In the genomic region with DNA sequence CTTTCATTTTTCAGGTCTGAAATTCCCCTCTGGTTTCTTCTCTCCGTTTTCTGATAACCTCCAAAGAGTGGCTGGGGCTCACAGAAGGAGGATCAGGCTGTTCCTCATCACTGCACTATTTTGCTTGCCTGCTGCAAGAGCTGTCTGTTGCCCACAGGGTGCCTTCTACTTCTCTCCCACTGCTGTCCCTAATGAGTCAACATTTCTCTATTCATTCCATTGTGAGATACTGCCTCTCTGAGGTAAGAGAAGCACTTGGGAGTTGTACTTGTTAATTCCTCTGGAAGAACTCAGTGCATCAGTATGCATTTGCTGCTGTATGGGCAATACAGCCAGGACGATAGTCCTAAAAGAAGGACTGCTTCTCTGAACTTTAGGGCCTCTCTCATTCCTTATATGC, we compare ENCODE assay signal across 24 cellular contexts. TPM values are rescaled to one million over a fixed set of nuclear protein-coding genes. Genes with fewer than 3 reads are reported as not detected.
A peak's percentile ranks its signal among the peaks of the same experiment; 100 is the strongest.
DNase-seq lines count a peak whose midpoint lies in the region; ATAC-seq and TF ChIP-seq lines count a peak whose summit lies in the region.
"Had no signal": no experiment of that assay in that cellular context is flagged by ENCODE, and none has a peak within 500 bp of the region (broad histone marks: within the 10 kb centered on the region; RNA-seq: fewer than 3 reads in every experiment).

No MANE protein-coding gene starts in this region.

- no peaks in the 10 kb centered on the region for H3K9me2 ChIP-seq in HCT116 (ENCODE audit: insufficient read depth)

- CTCF ChIA-PET in HCT116 (lab: Charles Lee): no interaction called here
- CTCF ChIA-PET in activated CD4-positive, alpha-beta T cell treated with anti-CD3 and anti-CD28 coated beads, Interleukin-2, amount 10 ng/mL, durations not matched to agents 7 days and 5 days (lab: Charles Lee): no interaction called here

- H3K27ac ChIP-seq in HCT116 (ENCODE audit: low read depth, low read length): no peak overlapping the region
- H3K27ac ChIP-seq: heart left ventricle, RWPE1, suprapubic skin, VCaP had no signal

- H2AFZ ChIP-seq in HCT116 (ENCODE audit: low read depth, low read length, poor library complexity, severe bottlenecking): no peak overlapping the region

- H3K9me3 ChIP-seq in HCT116 (ENCODE audit: control insufficient read depth in 1 of 2, insufficient read depth in 1 of 2, low read depth in 1 of 2, low read length in 2 of 2): no peaks in the 10 kb centered on the region
- H3K9me3 ChIP-seq in mucosa of descending colon: no peaks in the 10 kb centered on the region
- H3K9me3 ChIP-seq: suprapubic skin had no signal

- TF ChIP-seq CTCF in HCT116 (IDR thresholded peaks at IDR 0.05 in 2 of 3, conservative IDR thresholded peaks at IDR 0.05 in 1 of 3; ENCODE audit: borderline replicate concordance in 1 of 3, insufficient read depth in 1 of 3, low read depth in 2 of 3, low read length in 2 of 3) (no peak), fibroblast of the aortic adventitia (IDR thresholded peaks at IDR 0.05; ENCODE audit: insufficient read depth, low read length) (peak; percentile 15), mucosa of descending colon (IDR thresholded peaks at IDR 0.05) (no peak)

- H3K79me2 ChIP-seq in HCT116 (ENCODE audit: insufficient read depth, low read length): no peaks in the 10 kb centered on the region

- no peaks in the 10 kb centered on the region for H3K9me3 Mint-ChIP-seq in activated CD4-positive, alpha-beta T cell treated with anti-CD3 and anti-CD28 coated beads, Interleukin-2, amount 10 ng/mL, durations not matched to agents 7 days and 5 days
- H3K9me3 Mint-ChIP-seq: activated naive CD8-positive, alpha-beta T cell treated with anti-CD3 and anti-CD28 coated beads, Interleukin-2, amount 10 ng/mL, durations not matched to agents 7 days and 5 days; activated T-helper 1 cell treated with anti-CD3 and anti-CD28 coated beads, Interleukin-12 subunit alpha, Interleukin-12 subunit beta, Interleukin-2, Interleukin-4 antibody, amounts not matched to agents 30 ng/mL and 10 ng/mL and 1 ng/mL, durations not matched to agents 14 hours and 24 hours and 36 hours; memory B cell; natural killer cell had no signal

- ATAC-seq in HCT116: no peak
- ATAC-seq in mucosa of descending colon: no peak
- ATAC-seq: heart left ventricle, natural killer cell had no signal

- H3K4me1 Mint-ChIP-seq in activated CD4-positive, alpha-beta T cell treated with anti-CD3 and anti-CD28 coated beads, Interleukin-2, amount 10 ng/mL, durations not matched to agents 7 days and 5 days: no peaks in the 10 kb centered on the region
- H3K4me1 Mint-ChIP-seq: activated naive CD8-positive, alpha-beta T cell treated with anti-CD3 and anti-CD28 coated beads, Interleukin-2, amount 10 ng/mL, durations not matched to agents 7 days and 5 days; memory B cell; natural killer cell had no signal

- no TSS peak for BruUV-seq in HCT116 (replicated peaks; lab: Mats Ljungman, UMichigan)

- intact Hi-C loops in HCT116 (cut with micrococcal nuclease): no loop called here
- intact Hi-C loops in mucosa of descending colon (cut with DNase I, micrococcal nuclease): no loop called here

- TF ChIP-seq RAD21 in HCT116 (IDR thresholded peaks at IDR 0.05; ENCODE audit: low read depth): 0 out of 2 replicates have a peak, but pooled peaks have one; percentile 5

- DNase-seq in AG08395 (ENCODE audit: low spot score) (peak; percentile 65), HCT116 (ENCODE audit: low read depth, low spot score) (no peak), amniotic stem cell (lab: John Stamatoyannopoulos, UW) (peak; percentile 9), fibroblast of the aortic adventitia (ENCODE audit: low read depth) (peak; percentile 69), glomerular visceral epithelial cell (ENCODE audit: extremely low spot score) (no peak), mucosa of descending colon (no peak), foreskin melanocyte (no peak)
- DNase-seq in activated CD4-positive, alpha-beta T cell treated with anti-CD3 and anti-CD28 coated beads, Interleukin-2, amount 10 ng/mL, durations not matched to agents 7 days and 5 days: no peak
- DNase-seq: ACHN; activated naive CD8-positive, alpha-beta T cell treated with anti-CD3 and anti-CD28 coated beads, Interleukin-2, amount 10 ng/mL, durations not matched to agents 7 days and 5 days; COR-L47; GDM1; heart left ventricle; islet precursor cell; KBM-7; natural killer cell; NCI-H1417 treated with DMSO at 0.1 percent for 48 hours had no signal

- RAD21 ChIA-PET in HCT116 (lab: Charles Lee; ENCODE audit: low non-redundant PET in 1 of 2, low total read pairs in 2 of 2, uncharacterized antibody in 2 of 2, unreplicated experiment in 2 of 2): no interaction called here

- no peak overlapping the region for H3K4me3 Mint-ChIP-seq in activated CD4-positive, alpha-beta T cell treated with anti-CD3 and anti-CD28 coated beads, Interleukin-2, amount 10 ng/mL, durations not matched to agents 7 days and 5 days
- H3K4me3 Mint-ChIP-seq: activated naive CD8-positive, alpha-beta T cell treated with anti-CD3 and anti-CD28 coated beads, Interleukin-2, amount 10 ng/mL, durations not matched to agents 7 days and 5 days; activated T-helper 1 cell treated with anti-CD3 and anti-CD28 coated beads, Interleukin-12 subunit alpha, Interleukin-12 subunit beta, Interleukin-2, Interleukin-4 antibody, amounts not matched to agents 30 ng/mL and 10 ng/mL and 1 ng/mL, durations not matched to agents 14 hours and 24 hours and 36 hours; memory B cell; natural killer cell had no signal

- no peak for TF ChIP-seq POLR2A in HCT116 (IDR thresholded peaks at IDR 0.05; ENCODE audit: borderline replicate concordance, extremely low read depth, insufficient read depth, insufficient read length)

- no peaks in the 10 kb centered on the region for H4K20me1 ChIP-seq in HCT116 (ENCODE audit: insufficient read depth)

- H3K36me3 ChIP-seq in HCT116 (ENCODE audit: control insufficient read depth in 1 of 2, insufficient read depth in 2 of 2, low read length in 2 of 2) (no peaks in the 10 kb centered on the region), mucosa of descending colon (ENCODE audit: low read depth) (no peaks in the 10 kb centered on the region)
- H3K36me3 ChIP-seq: heart left ventricle, suprapubic skin had no signal

- H3K36me3 Mint-ChIP-seq in activated CD4-positive, alpha-beta T cell treated with anti-CD3 and anti-CD28 coated beads, Interleukin-2, amount 10 ng/mL, durations not matched to agents 7 days and 5 days (ENCODE audit: low read depth): no peaks in the 10 kb centered on the region
- H3K36me3 Mint-ChIP-seq: activated naive CD8-positive, alpha-beta T cell treated with anti-CD3 and anti-CD28 coated beads, Interleukin-2, amount 10 ng/mL, durations not matched to agents 7 days and 5 days; memory B cell; natural killer cell had no signal

- POLR2A ChIA-PET in HCT116 (lab: Charles Lee): no interaction called here
- POLR2A ChIA-PET in activated CD4-positive, alpha-beta T cell treated with anti-CD3 and anti-CD28 coated beads, Interleukin-2, amount 10 ng/mL, durations not matched to agents 7 days and 5 days (lab: Charles Lee): no interaction called here

- H3K9ac ChIP-seq in HCT116 (ENCODE audit: low read length): no peak overlapping the region

- no peak overlapping the region for H3K4me2 ChIP-seq in HCT116 (ENCODE audit: low read length)

- H3K4me1 ChIP-seq in HCT116 (ENCODE audit: control insufficient read depth in 1 of 2, insufficient read depth in 2 of 2, low read length in 2 of 2) (0 out of 4 replicates have a peak, but pooled peaks cover 0 to 4% of the 10 kb centered on the region in 2 experiments), mucosa of descending colon (ENCODE audit: low read depth) (no peaks in the 10 kb centered on the region)
- H3K4me1 ChIP-seq: heart left ventricle, suprapubic skin had no signal

- H3K4me3 ChIP-seq in HCT116 (replicated peaks in 1 of 2; ENCODE audit: low read depth in 1 of 2, low read length in 2 of 2) (no peak overlapping the region), fibroblast of the aortic adventitia (ENCODE audit: low read depth, low read length) (no peak overlapping the region), mucosa of descending colon (no peak overlapping the region)
- H3K4me3 ChIP-seq: heart left ventricle, suprapubic skin had no signal

- H3K27me3 Mint-ChIP-seq in activated CD4-positive, alpha-beta T cell treated with anti-CD3 and anti-CD28 coated beads, Interleukin-2, amount 10 ng/mL, durations not matched to agents 7 days and 5 days: no peaks in the 10 kb centered on the region
- H3K27me3 Mint-ChIP-seq: activated naive CD8-positive, alpha-beta T cell treated with anti-CD3 and anti-CD28 coated beads, Interleukin-2, amount 10 ng/mL, durations not matched to agents 7 days and 5 days; progenitor cell of endocrine pancreas had no signal

- H3K27ac Mint-ChIP-seq in activated CD4-positive, alpha-beta T cell treated with anti-CD3 and anti-CD28 coated beads, Interleukin-2, amount 10 ng/mL, durations not matched to agents 7 days and 5 days: no peak overlapping the region
- H3K27ac Mint-ChIP-seq: activated naive CD8-positive, alpha-beta T cell treated with anti-CD3 and anti-CD28 coated beads, Interleukin-2, amount 10 ng/mL, durations not matched to agents 7 days and 5 days; activated T-helper 1 cell treated with anti-CD3 and anti-CD28 coated beads, Interleukin-12 subunit alpha, Interleukin-12 subunit beta, Interleukin-2, Interleukin-4 antibody, amounts not matched to agents 30 ng/mL and 10 ng/mL and 1 ng/mL, durations not matched to agents 14 hours and 24 hours and 36 hours; memory B cell; natural killer cell; progenitor cell of endocrine pancreas had no signal

- no peaks in the 10 kb centered on the region for H3K27me3 ChIP-seq in HCT116 (ENCODE audit: insufficient read depth, low read length)
- H3K27me3 ChIP-seq: suprapubic skin had no signal

TF ChIP-seq in HCT116, 20 proteins besides CTCF, POLR2A, EP300 and RAD21 (continues in another document):
- TF ChIP-seq CEBPB (IDR thresholded peaks at IDR 0.05; ENCODE audit: low read depth): no peak

RNA-seq across cellular contexts. Expression of gene CT47B1, which starts 34.8 kb away (rescaled TPM):
- not detected for total RNA-seq in HCT116 (2021; ENCODE audit: unreplicated experiment)
- not detected in 2 replicates for polyA plus RNA-seq in HCT116 (2012)
- not detected in 2 replicates for total RNA-seq in fibroblast of the aortic adventitia (ENCODE audit: low replicate concordance)
- not detected for total RNA-seq in activated CD4-positive, alpha-beta T cell treated with anti-CD3 and anti-CD28 coated beads, Interleukin-2, amount 10 ng/mL, durations not matched to agents 7 days and 5 days
- total RNA-seq in mucosa of descending colon: not detected
- total RNA-seq: activated naive CD8-positive, alpha-beta T cell treated with anti-CD3 and anti-CD28 coated beads, Interleukin-2, amount 10 ng/mL, durations not matched to agents 7 days and 5 days; activated T-helper 1 cell treated with anti-CD3 and anti-CD28 coated beads, Interleukin-12 subunit alpha, Interleukin-12 subunit beta, Interleukin-2, Interleukin-4 antibody, amounts not matched to agents 30 ng/mL and 10 ng/mL and 1 ng/mL, durations not matched to agents 14 hours and 24 hours and 36 hours; cerebellum; heart left ventricle; natural killer cell; progenitor cell of endocrine pancreas; suprapubic skin had no signal
- polyA plus RNA-seq: heart left ventricle had no signal

Comparison
In these comparisons a context has a peak if more than half of its experiments do, and no peak if none do; other contexts are left out.
1. DNase-seq: peak in AG08395 (single experiment), amniotic stem cell (single experiment) and fibroblast of the aortic adventitia (single experiment); none in HCT116 (single experiment), activated CD4-positive, alpha-beta T cell treated with anti-CD3 and anti-CD28 coated beads, Interleukin-2, amount 10 ng/mL, durations not matched to agents 7 days and 5 days (single experiment), glomerular visceral epithelial cell (single experiment), mucosa of descending colon (0 of 3) and foreskin melanocyte (single experiment).